ENCODE assay signal across 8 cellular contexts in the genomic region with DNA sequence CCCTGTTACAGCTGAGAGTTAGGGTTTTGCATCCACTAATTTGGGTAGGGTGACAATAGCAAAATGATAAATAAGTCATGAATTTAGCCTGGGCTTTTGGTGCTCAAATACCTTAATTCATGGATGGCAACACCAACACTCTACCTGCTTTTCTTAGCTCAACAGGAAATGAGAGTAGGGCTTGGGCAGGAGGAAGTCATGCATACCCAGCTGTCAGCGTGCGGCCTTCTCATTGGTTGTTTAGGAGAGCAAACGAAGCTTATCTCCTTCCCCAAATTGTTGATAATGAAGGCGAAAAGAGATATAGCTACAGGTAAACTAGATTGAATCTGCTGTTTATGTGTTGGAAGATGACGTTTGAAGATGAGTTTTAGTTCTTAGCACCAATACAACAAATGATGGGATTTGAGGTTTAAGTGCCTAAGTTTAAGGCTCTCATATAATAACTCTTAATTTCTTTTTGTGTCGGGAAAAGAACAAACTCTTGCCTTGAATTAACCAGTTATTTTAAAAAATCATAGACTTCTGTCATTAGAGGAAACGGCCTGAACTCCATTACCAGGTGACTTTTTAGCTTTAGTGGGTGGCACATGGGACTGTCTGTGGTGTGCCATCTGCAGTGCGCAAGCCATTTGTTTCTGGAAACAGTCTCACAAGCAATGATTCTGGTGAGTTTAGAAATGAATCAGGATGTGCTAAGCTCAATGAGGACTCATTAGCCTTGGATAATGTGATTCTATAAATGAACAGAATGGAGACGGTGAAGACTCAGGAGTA. TPM values are rescaled to one million over a fixed set of nuclear protein-coding genes. Genes with fewer than 3 reads are reported as not detected.
A peak's percentile ranks its signal among the peaks of the same experiment; 100 is the strongest.
DNase-seq lines count a peak whose midpoint lies in the region; ATAC-seq and TF ChIP-seq lines count a peak whose summit lies in the region.
"Had no signal": no experiment of that assay in that cellular context is flagged by ENCODE, and none has a peak within 500 bp of the region (broad histone marks: within the 10 kb centered on the region; RNA-seq: fewer than 3 reads in every experiment).

No MANE protein-coding gene starts in this region.

- peak overlapping the region; percentile 72 for H3K4me3 Mint-ChIP-seq in activated B cell treated with CpG ODN at 0.5 μM for 24 hours

- TF ChIP-seq POLR2A in erythroblast (IDR thresholded peaks at IDR 0.05; ENCODE audit: low read length) = no peak

- H3K36me3 Mint-ChIP-seq in activated B cell treated with CpG ODN at 0.5 μM for 24 hours (ENCODE audit: low read depth) = peaks cover 31% of the 10 kb centered on the region

- peak overlapping the region; percentile 94 for H3K27ac Mint-ChIP-seq in activated B cell treated with CpG ODN at 0.5 μM for 24 hours

- peaks cover 97% of the 10 kb centered on the region for H3K4me1 Mint-ChIP-seq in activated B cell treated with CpG ODN at 0.5 μM for 24 hours

- POLR2A ChIA-PET in activated B cell treated with CpG ODN at 0.5 μM for 24 hours (lab: Charles Lee) = interaction anchor here (0.6 to 5.6 kb wide), 16 partner anchors 9 to 298 kb away, joined by 3 to 87 read pairs (median 5); a partner anchor contains a TSS

- intact Hi-C loops in activated B cell treated with CpG ODN at 0.5 μM for 24 hours (cut with micrococcal nuclease) = loop anchor here (1.0 to 2.0 kb wide), 5 partner anchors 16 to 204 kb away; no protein-coding TSS in a partner anchor

- no peaks in the 10 kb centered on the region for H3K9me3 Mint-ChIP-seq in activated B cell treated with CpG ODN at 0.5 μM for 24 hours

- H3K27me3 Mint-ChIP-seq in activated B cell treated with CpG ODN at 0.5 μM for 24 hours = no peaks in the 10 kb centered on the region

- ATAC-seq in GM19324 (IDR thresholded peaks at IDR 0.05; ENCODE audit: low FRiP score, unreplicated experiment) (peak; percentile 71), HG02885 (IDR thresholded peaks at IDR 0.05; ENCODE audit: poor library complexity, unreplicated experiment) (peak; percentile 67), activated B cell treated with CpG ODN at 0.5 μM for 24 hours (ENCODE audit: low read depth) (peak; percentile 82)
- ATAC-seq: Panc1 had no signal

- TF ChIP-seq CTCF in activated B cell treated with CpG ODN at 0.5 μM for 24 hours (IDR thresholded peaks at IDR 0.05) = no peak

- no peak for DNase-seq in activated B cell treated with CpG ODN at 0.5 μM for 24 hours
- peak; percentile 57 for DNase-seq in stimulated activated CD8-positive, alpha-beta memory T cell treated with anti-CD3 and anti-CD28 coated beads, Interleukin-4, amount 100 ng/mL, for 48 hours
- no peak for DNase-seq in LoVo (ENCODE audit: low spot score)
- DNase-seq in erythroblast (lab: John Stamatoyannopoulos, UW) = no peak
- no peak for DNase-seq in HPDE6-E6E7 (ENCODE audit: extremely low spot score)

- CTCF ChIA-PET in activated B cell treated with CpG ODN at 0.5 μM for 24 hours (lab: Charles Lee) = interaction anchor here (0.8 to 2.2 kb wide), 7 partner anchors 9 to 298 kb away, joined by 3 to 7 read pairs (median 5); a partner anchor contains a TSS

RNA-seq across cellular contexts. Expression of a gene that starts 19.7 kb away (rescaled TPM):
- total RNA-seq in activated B cell treated with CpG ODN at 0.5 μM for 24 hours = 211 and 232 TPM in 2 replicates
